Comparison of ENCODE assay signal across 8 cellular contexts in genomic region chr20:2103454-2104153, GRCh38. TPM values are rescaled to one million over a fixed set of nuclear protein-coding genes. Genes with fewer than 3 reads are reported as not detected.
A peak's percentile ranks its signal among the peaks of the same experiment; 100 is the strongest.
DNase-seq lines count a peak whose midpoint lies in the region; ATAC-seq and TF ChIP-seq lines count a peak whose summit lies in the region.

No MANE protein-coding gene starts in this region.

- WGBS in lung, 2 donors: 0 to 2% methylated on average over 13 of the region's 13 CpGs

- peak overlapping the region; percentile 88 for H3K4me3 ChIP-seq in lung

- no peak for ATAC-seq in stimulated activated naive CD8-positive, alpha-beta T cell treated with anti-CD3 and anti-CD28 coated beads, Interleukin-15, Interleukin-2, amounts not matched to agents 100 U/mL and 50 U/mL, for 24 hours
- no peak for ATAC-seq in lung (ENCODE audit: insufficient read depth, low FRiP score)
- no peak for ATAC-seq in GM21360 (IDR thresholded peaks at IDR 0.05; ENCODE audit: unreplicated experiment)

- peaks cover 30% of the 10 kb centered on the region for H3K36me3 Mint-ChIP-seq in stimulated activated naive CD8-positive, alpha-beta T cell treated with anti-CD3 and anti-CD28 coated beads, Interleukin-15, Interleukin-2, amounts not matched to agents 100 ng/mL and 50 ng/mL, for 24 hours (ENCODE audit: low read depth)

- peaks cover 6 to 36% of the 10 kb centered on the region in 2 donors for H3K4me1 ChIP-seq in lung (ENCODE audit: control insufficient read depth in 2 of 2, insufficient read depth in 2 of 2, low read length in 2 of 2)

- no peaks in the 10 kb centered on the region for H3K9me3 ChIP-seq in lung (ENCODE audit: control insufficient read depth in 2 of 2, insufficient read depth in 1 of 2, low read length in 1 of 2)

- H3K9me3 Mint-ChIP-seq in stimulated activated naive CD8-positive, alpha-beta T cell treated with anti-CD3 and anti-CD28 coated beads, Interleukin-15, Interleukin-2, amounts not matched to agents 100 ng/mL and 50 ng/mL, for 24 hours: no peaks in the 10 kb centered on the region

- no peaks in the 10 kb centered on the region for H3K27me3 Mint-ChIP-seq in stimulated activated naive CD8-positive, alpha-beta T cell treated with anti-CD3 and anti-CD28 coated beads, Interleukin-15, Interleukin-2, amounts not matched to agents 100 ng/mL and 50 ng/mL, for 24 hours

- no peaks in the 10 kb centered on the region for H3K27me3 ChIP-seq in lung (ENCODE audit: control insufficient read depth, insufficient read depth)

- DNase-seq in stimulated activated naive CD8-positive, alpha-beta T cell treated with anti-CD3 and anti-CD28 coated beads, Interleukin-15, Interleukin-2, amounts not matched to agents 100 U/mL and 50 U/mL, for 24 hours: no peak
- DNase-seq in astrocyte of the hippocampus (ENCODE audit: low read depth, low spot score) (peak; percentile 12), lung (ENCODE audit: low spot score) (no peak), glomerular visceral epithelial cell (ENCODE audit: extremely low spot score) (no peak), OCI-M2 (lab: John Stamatoyannopoulos, UW; ENCODE audit: unreplicated experiment) (no peak), NCI-H446 (lab: John Stamatoyannopoulos, UW) (no peak)

- peak overlapping the region; percentile 99 to 100 for H3K27ac ChIP-seq in lung (ENCODE audit: low read depth in 1 of 2, low read length in 1 of 2)

- H3K4me1 Mint-ChIP-seq in stimulated activated naive CD8-positive, alpha-beta T cell treated with anti-CD3 and anti-CD28 coated beads, Interleukin-15, Interleukin-2, amounts not matched to agents 100 ng/mL and 50 ng/mL, for 24 hours (ENCODE audit: low read depth): peaks cover 64% of the 10 kb centered on the region

- no peak for TF ChIP-seq CTCF in lung (IDR thresholded peaks at IDR 0.05; ENCODE audit: control extremely low read depth, extremely low read depth)

- H3K4me3 Mint-ChIP-seq in stimulated activated naive CD8-positive, alpha-beta T cell treated with anti-CD3 and anti-CD28 coated beads, Interleukin-15, Interleukin-2, amounts not matched to agents 100 ng/mL and 50 ng/mL, for 24 hours: peak overlapping the region; percentile 90

- peak overlapping the region; percentile 84 for H3K27ac Mint-ChIP-seq in stimulated activated naive CD8-positive, alpha-beta T cell treated with anti-CD3 and anti-CD28 coated beads, Interleukin-15, Interleukin-2, amounts not matched to agents 100 ng/mL and 50 ng/mL, for 24 hours

- H3K36me3 ChIP-seq in lung (ENCODE audit: control insufficient read depth in 2 of 2, insufficient read depth in 2 of 2, low read length in 2 of 2): peaks cover 0 to 5% of the 10 kb centered on the region in 2 donors

RNA-seq across cellular contexts. Expression of gene STK35, which starts 2.0 kb away (rescaled TPM):
- 10 to 100 TPM; 18.2 to 24.2 TPM for total RNA-seq in lung
- 1 to 10 TPM; 5.8 to 6.8 TPM for polyA plus RNA-seq in lung
